1 cellular context compared by ENCODE assay signal in the genomic region with DNA sequence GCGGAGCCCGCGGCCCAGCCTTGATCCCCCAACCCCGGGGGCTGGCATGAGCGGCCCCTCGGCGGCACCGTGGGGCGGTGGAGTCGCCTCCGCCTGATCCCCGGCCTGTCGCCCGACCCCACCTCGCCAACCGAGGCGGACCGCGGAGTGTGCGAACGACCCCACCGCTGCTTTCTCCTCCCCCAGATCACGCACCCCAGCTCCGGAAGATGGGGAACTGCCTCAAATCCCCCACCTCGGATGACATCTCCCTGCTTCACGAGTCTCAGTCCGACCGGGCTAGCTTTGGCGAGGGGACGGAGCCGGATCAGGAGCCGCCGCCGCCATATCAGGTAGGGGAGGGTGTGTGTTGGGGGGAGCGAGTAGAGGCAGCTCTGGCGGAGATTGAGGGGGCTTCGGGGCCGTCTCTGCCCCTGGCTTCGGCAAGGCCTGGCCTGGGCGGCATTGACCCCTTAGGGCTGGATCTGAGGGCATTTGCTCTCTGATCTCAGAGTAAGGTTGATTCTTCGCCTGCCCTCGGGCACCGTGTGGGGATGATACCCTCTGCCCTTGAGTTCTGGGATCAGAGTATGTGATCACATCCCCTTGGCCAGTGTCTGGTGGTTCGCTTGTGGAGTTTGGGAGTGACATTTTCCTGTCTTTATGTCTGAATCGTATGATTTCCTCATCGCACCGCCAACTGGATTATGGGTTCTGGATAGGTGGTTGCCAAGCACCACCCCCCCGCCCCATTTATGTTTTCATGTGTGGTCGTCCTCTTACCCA.
A peak's percentile ranks its signal among the peaks of the same experiment; 100 is the strongest.
TF ChIP-seq lines count a peak whose summit lies in the region.

No MANE protein-coding gene starts in this region.

TF ChIP-seq in K562, 482 proteins besides CTCF, POLR2A, EP300 and RAD21 (continued from another document):
- TF ChIP-seq, protein P1, sequence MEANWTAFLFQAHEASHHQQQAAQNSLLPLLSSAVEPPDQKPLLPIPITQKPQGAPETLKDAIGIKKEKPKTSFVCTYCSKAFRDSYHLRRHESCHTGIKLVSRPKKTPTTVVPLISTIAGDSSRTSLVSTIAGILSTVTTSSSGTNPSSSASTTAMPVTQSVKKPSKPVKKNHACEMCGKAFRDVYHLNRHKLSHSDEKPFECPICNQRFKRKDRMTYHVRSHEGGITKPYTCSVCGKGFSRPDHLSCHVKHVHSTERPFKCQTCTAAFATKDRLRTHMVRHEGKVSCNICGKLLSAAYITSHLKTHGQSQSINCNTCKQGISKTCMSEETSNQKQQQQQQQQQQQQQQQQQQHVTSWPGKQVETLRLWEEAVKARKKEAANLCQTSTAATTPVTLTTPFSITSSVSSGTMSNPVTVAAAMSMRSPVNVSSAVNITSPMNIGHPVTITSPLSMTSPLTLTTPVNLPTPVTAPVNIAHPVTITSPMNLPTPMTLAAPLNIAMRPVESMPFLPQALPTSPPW (CRISPR knock-in tag; IDR thresholded peaks at IDR 0.05), result peak; percentile 90
- peak; percentile 70; the same call in 1 of the 2 replicates for TF ChIP-seq NR3C1 (CRISPR knock-in tag; IDR thresholded peaks at IDR 0.05)
- TF ChIP-seq, protein P2, sequence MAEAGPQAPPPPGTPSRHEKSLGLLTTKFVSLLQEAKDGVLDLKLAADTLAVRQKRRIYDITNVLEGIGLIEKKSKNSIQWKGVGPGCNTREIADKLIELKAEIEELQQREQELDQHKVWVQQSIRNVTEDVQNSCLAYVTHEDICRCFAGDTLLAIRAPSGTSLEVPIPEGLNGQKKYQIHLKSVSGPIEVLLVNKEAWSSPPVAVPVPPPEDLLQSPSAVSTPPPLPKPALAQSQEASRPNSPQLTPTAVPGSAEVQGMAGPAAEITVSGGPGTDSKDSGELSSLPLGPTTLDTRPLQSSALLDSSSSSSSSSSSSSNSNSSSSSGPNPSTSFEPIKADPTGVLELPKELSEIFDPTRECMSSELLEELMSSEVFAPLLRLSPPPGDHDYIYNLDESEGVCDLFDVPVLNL (CRISPR knock-in tag; IDR thresholded peaks at IDR 0.05; ENCODE audit: low read depth), result peak; percentile 64; the same call in 1 of the 2 replicates
- TF ChIP-seq, protein P3, sequence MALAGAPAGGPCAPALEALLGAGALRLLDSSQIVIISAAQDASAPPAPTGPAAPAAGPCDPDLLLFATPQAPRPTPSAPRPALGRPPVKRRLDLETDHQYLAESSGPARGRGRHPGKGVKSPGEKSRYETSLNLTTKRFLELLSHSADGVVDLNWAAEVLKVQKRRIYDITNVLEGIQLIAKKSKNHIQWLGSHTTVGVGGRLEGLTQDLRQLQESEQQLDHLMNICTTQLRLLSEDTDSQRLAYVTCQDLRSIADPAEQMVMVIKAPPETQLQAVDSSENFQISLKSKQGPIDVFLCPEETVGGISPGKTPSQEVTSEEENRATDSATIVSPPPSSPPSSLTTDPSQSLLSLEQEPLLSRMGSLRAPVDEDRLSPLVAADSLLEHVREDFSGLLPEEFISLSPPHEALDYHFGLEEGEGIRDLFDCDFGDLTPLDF (CRISPR knock-in tag; IDR thresholded peaks at IDR 0.05), result peak; percentile 70; the same call in 1 of the 2 replicates
- peak; percentile 81 for TF ChIP-seq PCBP1 (IDR thresholded peaks at IDR 0.05; ENCODE audit: low read depth, low read length, poor library complexity, severe bottlenecking)
- TF ChIP-seq RFX1 (IDR thresholded peaks at IDR 0.05), result peak; percentile 64
- peak; percentile 77 for TF ChIP-seq FIP1L1 (IDR thresholded peaks at IDR 0.05; ENCODE audit: low read depth, low read length, poor library complexity, severe bottlenecking)
- 0 out of 2 replicates have a peak, but pooled peaks have one; percentile 3 for TF ChIP-seq EP400 (IDR thresholded peaks at IDR 0.05)
- peak; percentile 84 for TF ChIP-seq SAP30 (IDR thresholded peaks at IDR 0.05; ENCODE audit: borderline replicate concordance, insufficient read depth, low read depth, low read length, poor library complexity, severe bottlenecking)
- peak; percentile 64 for TF ChIP-seq TAF7 (tag; IDR thresholded peaks at IDR 0.05)
- no peak for TF ChIP-seq BDP1 (IDR thresholded peaks at IDR 0.05; ENCODE audit: insufficient read depth, insufficient read length)
- TF ChIP-seq ZNF740 (CRISPR knock-in tag; IDR thresholded peaks at IDR 0.05), result peak; percentile 95
- TF ChIP-seq ZNF740 (tag; IDR thresholded peaks at IDR 0.05), result peak in 1 of 2 experiments; percentile 88; a peak in 1 of 4 replicates
- peak; percentile 46; the same call in 1 of the 2 replicates for TF ChIP-seq PHF8 (IDR thresholded peaks at IDR 0.05; ENCODE audit: borderline replicate concordance, low read length)
- peak; percentile 69 for TF ChIP-seq ZFX (CRISPR knock-in tag; IDR thresholded peaks at IDR 0.05)
- peak; percentile 70; the same call in 1 of the 2 replicates for TF ChIP-seq BRD4 (IDR thresholded peaks at IDR 0.05)
- TF ChIP-seq GABPB1 (CRISPR knock-in tag; IDR thresholded peaks at IDR 0.05), result peak; percentile 53; the same call in 1 of the 2 replicates
- TF ChIP-seq, protein P4, sequence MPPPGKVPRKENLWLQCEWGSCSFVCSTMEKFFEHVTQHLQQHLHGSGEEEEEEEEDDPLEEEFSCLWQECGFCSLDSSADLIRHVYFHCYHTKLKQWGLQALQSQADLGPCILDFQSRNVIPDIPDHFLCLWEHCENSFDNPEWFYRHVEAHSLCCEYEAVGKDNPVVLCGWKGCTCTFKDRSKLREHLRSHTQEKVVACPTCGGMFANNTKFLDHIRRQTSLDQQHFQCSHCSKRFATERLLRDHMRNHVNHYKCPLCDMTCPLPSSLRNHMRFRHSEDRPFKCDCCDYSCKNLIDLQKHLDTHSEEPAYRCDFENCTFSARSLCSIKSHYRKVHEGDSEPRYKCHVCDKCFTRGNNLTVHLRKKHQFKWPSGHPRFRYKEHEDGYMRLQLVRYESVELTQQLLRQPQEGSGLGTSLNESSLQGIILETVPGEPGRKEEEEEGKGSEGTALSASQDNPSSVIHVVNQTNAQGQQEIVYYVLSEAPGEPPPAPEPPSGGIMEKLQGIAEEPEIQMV (tag; conservative IDR thresholded peaks at IDR 0.05; ENCODE audit: low read depth), result no peak
TF ChIP-seq in K562: peak in this region for 62.
